ENCODE assay signal across 8 cellular contexts in genomic region chr3:136197159-136197715, GRCh38. TPM values are rescaled to one million over a fixed set of nuclear protein-coding genes. Genes with fewer than 3 reads are reported as not detected.
DNase-seq lines count a peak whose midpoint lies in the region; ATAC-seq and TF ChIP-seq lines count a peak whose summit lies in the region.

No MANE protein-coding gene starts in this region.

- no peaks in the 10 kb centered on the region for H3K27me3 ChIP-seq in CD4-positive, alpha-beta memory T cell (ENCODE audit: insufficient read depth, low read length)
- no peaks in the 10 kb centered on the region for H3K27me3 ChIP-seq in right lobe of liver

- ATAC-seq in right lobe of liver, result peak; percentile 34 to 63 (median 50)

- WGBS in right lobe of liver (ENCODE audit: insufficient coverage, low coverage, low lambda C conversion rate, missing lambda C conversion rate), result 5% methylated on average over 13 of the region's 13 CpGs

- in situ Hi-C loops in astrocyte of the cerebellum (cut with HindIII; ENCODE audit: low sequenced_read_pairs), result no loop called here

- POLR2A ChIA-PET in CD4-positive, alpha-beta memory T cell (lab: Charles Lee; ENCODE audit: partially characterized antibody), result interaction anchor here (0.6 to 7.2 kb wide), 16 partner anchors 8 to 732 kb away, joined by 3 to 101 read pairs (median 4); partner anchors contain the start of genes NCK1, PCCB and STAG1

- CTCF ChIA-PET in CD4-positive, alpha-beta memory T cell (lab: Charles Lee; ENCODE audit: partially characterized antibody), result interaction anchor here (0.8 to 6.3 kb wide), 14 partner anchors 11 to 835 kb away, joined by 3 to 76 read pairs (median 5); partner anchors contain the start of genes NCK1, PCCB and STAG1

- H3K9me3 Mint-ChIP-seq in CD4-positive, alpha-beta memory T cell, result peaks cover 0 to 7% (median 1%) of the 10 kb centered on the region in 8 donors
- no peaks in the 10 kb centered on the region for H3K9me3 Mint-ChIP-seq in type B pancreatic cell

- H3K4me1 ChIP-seq in CD4-positive, alpha-beta memory T cell (ENCODE audit: insufficient read depth, low read length), result peaks cover 20% of the 10 kb centered on the region
- H3K4me1 ChIP-seq in right lobe of liver, result peaks cover 0 to 20% (median 8%) of the 10 kb centered on the region in 4 donors

- H3K27ac ChIP-seq in CD4-positive, alpha-beta memory T cell (ENCODE audit: low read depth, low read length), result peak overlapping the region; percentile 97
- peak overlapping the region; percentile 99 to 100 (median 99) for H3K27ac ChIP-seq in right lobe of liver

- H3K27me3 Mint-ChIP-seq in CD4-positive, alpha-beta memory T cell, result peaks cover 3 to 9% of the 10 kb centered on the region in 2 donors
- H3K27me3 Mint-ChIP-seq in type B pancreatic cell, result peaks cover 5% of the 10 kb centered on the region

- intact Hi-C loops in CD4-positive, alpha-beta memory T cell (cut with micrococcal nuclease), result loop anchor here (2.0 to 10.0 kb wide), 3 partner anchors 118 to 1988 kb away; partner anchors contain the start of genes ANAPC13, ARMC8 and CEP63
- intact Hi-C loops in right lobe of liver (cut with DNase I), result loop anchor here in 1 of 2 donors (10.0 kb wide), 1 partner anchor 48 kb away; no protein-coding TSS in a partner anchor

- no peak for TF ChIP-seq CTCF in LNCaP clone FGC (IDR thresholded peaks at IDR 0.05; ENCODE audit: control insufficient read depth, extremely low read depth, insufficient read depth)
- TF ChIP-seq CTCF in astrocyte of the cerebellum (IDR thresholded peaks at IDR 0.05; ENCODE audit: low read depth, low read length, missing control alignments), result no peak
- no peak for TF ChIP-seq CTCF in right lobe of liver (IDR thresholded peaks at IDR 0.05)
- no peak for TF ChIP-seq CTCF in type B pancreatic cell (conservative IDR thresholded peaks at IDR 0.05)

- H3K4me1 Mint-ChIP-seq in CD4-positive, alpha-beta memory T cell, result peaks cover 19 to 46% (median 29%) of the 10 kb centered on the region in 4 donors
- H3K4me1 Mint-ChIP-seq in type B pancreatic cell (ENCODE audit: unreplicated experiment), result peaks cover 16% of the 10 kb centered on the region

- no peaks in the 10 kb centered on the region for H3K9me3 ChIP-seq in CD4-positive, alpha-beta memory T cell (ENCODE audit: control insufficient read depth in 1 of 2, low read length in 2 of 2)
- H3K9me3 ChIP-seq in right lobe of liver, result no peaks in the 10 kb centered on the region

- peak overlapping the region; percentile 94 to 100 (median 99) for H3K4me3 Mint-ChIP-seq in CD4-positive, alpha-beta memory T cell
- peak overlapping the region; percentile 95 for H3K4me3 Mint-ChIP-seq in type B pancreatic cell

- H3K36me3 Mint-ChIP-seq in CD4-positive, alpha-beta memory T cell, result peaks cover 9 to 34% of the 10 kb centered on the region in 2 donors
- peaks cover 6% of the 10 kb centered on the region for H3K36me3 Mint-ChIP-seq in type B pancreatic cell

- H3K27ac Mint-ChIP-seq in CD4-positive, alpha-beta memory T cell, result peak overlapping the region; percentile 98 to 100 (median 100)
- H3K27ac Mint-ChIP-seq in type B pancreatic cell, result peak overlapping the region; percentile 98

- TF ChIP-seq POLR2A in right lobe of liver (IDR thresholded peaks at IDR 0.05), result no peak

- H3K4me3 ChIP-seq in CD4-positive, alpha-beta memory T cell (ENCODE audit: low read length in 2 of 2), result peak overlapping the region; percentile 66 to 71
- H3K4me3 ChIP-seq in LNCaP clone FGC (ENCODE audit: low read depth, low read length) (peak overlapping the region; percentile 94), astrocyte of the cerebellum (ENCODE audit: low read depth, low read length) (peak overlapping the region; percentile 63), right lobe of liver (peak overlapping the region; percentile 81 to 96 (median 82))

- H3K36me3 ChIP-seq in CD4-positive, alpha-beta memory T cell (ENCODE audit: insufficient read depth, low read length), result no peaks in the 10 kb centered on the region
- H3K36me3 ChIP-seq in right lobe of liver, result no peaks in the 10 kb centered on the region

- DNase-seq in CD4-positive, alpha-beta memory T cell, result peak in 2 of 5 donors; percentile 8 to 16
- DNase-seq in LNCaP clone FGC (ENCODE audit: low read depth), result no peak
- DNase-seq in astrocyte of the cerebellum (ENCODE audit: low read depth), result no peak
- DNase-seq in right lobe of liver, result no peak
- DNase-seq in type B pancreatic cell (ENCODE audit: extremely low spot score, unreplicated experiment), result no peak
- no peak for DNase-seq in HuH-7 (ENCODE audit: low spot score)
- DNase-seq in MV-4-11 (lab: John Stamatoyannopoulos, UW), result no peak
- DNase-seq in activated CD8-positive, alpha-beta memory T cell treated with anti-CD3 and anti-CD28 coated beads for 24 hours, result no peak

RNA-seq across cellular contexts. Expression of gene MSL2, which starts 1.1 kb away (rescaled TPM):
- 100 to 1,000 TPM in 1 of 2 experiments, 10 to 100 TPM in 1; 98.6 to 103 TPM for total RNA-seq in CD4-positive, alpha-beta memory T cell
- 10 to 100 TPM; 36.3 to 41.1 TPM for polyA plus RNA-seq in CD4-positive, alpha-beta memory T cell
- total RNA-seq in right lobe of liver, result 10 to 100 TPM in 5 of 6 experiments, 1 to 10 TPM in 1; 9.1 to 18.4 (median 13.1) TPM
- total RNA-seq in type B pancreatic cell (ENCODE audit: low replicate concordance), result 33.7 and 38.4 TPM in 2 replicates

RNA-seq across cellular contexts. Expression of gene PCCB, which starts 52.9 kb away (rescaled TPM):
- 10 to 100 TPM; 12.1 to 12.4 TPM for total RNA-seq in CD4-positive, alpha-beta memory T cell
- 10 to 100 TPM; 26.3 to 47.1 TPM for polyA plus RNA-seq in CD4-positive, alpha-beta memory T cell
- total RNA-seq in right lobe of liver (100 to 1,000 TPM in 2 of 6 experiments, 10 to 100 TPM in 4; 85.4 to 146 (median 94.4) TPM), type B pancreatic cell (ENCODE audit: low replicate concordance) (27.2 and 41.0 TPM in 2 replicates)
